Comparison of ENCODE assay signal across 8 cellular contexts in the genomic region with DNA sequence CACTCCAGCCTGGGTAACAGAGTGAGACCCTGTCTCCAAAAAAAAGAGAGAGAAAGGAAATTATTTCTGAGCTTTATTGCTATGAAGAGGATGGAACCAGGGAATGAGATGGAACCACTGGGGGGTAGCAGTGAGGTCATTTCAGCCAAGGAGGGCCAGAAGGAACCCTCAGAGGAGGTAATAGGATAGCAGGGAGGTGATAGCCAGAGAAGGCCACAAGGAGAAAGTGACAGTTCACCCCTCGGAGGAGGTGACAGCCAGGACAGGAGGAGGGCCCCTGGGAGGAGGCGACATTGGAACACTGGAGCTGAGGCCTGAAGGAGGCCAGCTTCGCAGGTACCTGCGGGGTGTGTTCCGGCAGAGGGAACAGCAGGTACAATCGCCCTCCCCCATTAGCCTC. TPM values are rescaled to one million over a fixed set of nuclear protein-coding genes. Genes with fewer than 3 reads are reported as not detected.
DNase-seq lines count a peak whose midpoint lies in the region; ATAC-seq and TF ChIP-seq lines count a peak whose summit lies in the region.

No MANE protein-coding gene starts in this region.

- no peak overlapping the region for H3K27ac ChIP-seq in AG04450 (ENCODE audit: low read depth, low read length)
- peak overlapping the region in 1 of 4 donors; percentile 79 for H3K27ac ChIP-seq in esophagus squamous epithelium
- peak overlapping the region; percentile 87 to 92 (median 88) for H3K27ac ChIP-seq in gastrocnemius medialis

- H3K4me1 ChIP-seq in esophagus squamous epithelium (peaks cover 0 to 42% (median 15%) of the 10 kb centered on the region in 3 donors), gastrocnemius medialis (peaks cover 0 to 5% of the 10 kb centered on the region in 2 donors)

- DNase-seq in AG04450 (ENCODE audit: low read depth, low spot score) (no peak), SK-MEL-5 (ENCODE audit: low read depth, low spot score) (peak; percentile 38), esophagus squamous epithelium (lab: John Stamatoyannopoulos, UW) (no peak), gastrocnemius medialis (peak in 1 of 2 donors; percentile 40), midbrain (lab: John Stamatoyannopoulos, UW) (no peak), GDM1 (lab: John Stamatoyannopoulos, UW) (no peak), amygdala (lab: John Stamatoyannopoulos, UW) (no peak)

- CTCF ChIA-PET in AG04450 (lab: Charles Lee): interaction anchor here (0.7 to 2.4 kb wide), 12 partner anchors 9 to 148 kb away, joined by 3 to 35 read pairs (median 4); partner anchors contain the start of gene JUND

- H3K27me3 ChIP-seq in AG04450 (ENCODE audit: control insufficient read depth, insufficient read depth, low read length) (peaks cover 2% of the 10 kb centered on the region), esophagus squamous epithelium (no peaks in the 10 kb centered on the region), gastrocnemius medialis (no peaks in the 10 kb centered on the region)

- H3K36me3 ChIP-seq in esophagus squamous epithelium: no peaks in the 10 kb centered on the region
- H3K36me3 ChIP-seq in gastrocnemius medialis: no peaks in the 10 kb centered on the region

- in situ Hi-C loops in SK-MEL-5 (cut with HindIII; ENCODE audit: low pct_unique_long_range_greater_than_20kb, low sequenced_read_pairs): no loop called here
- in situ Hi-C loops in gastrocnemius medialis (cut with MboI; ENCODE audit: low sequenced_read_pairs in 4 of 4): loop anchor here in 1 of 4 donors (10.0 kb wide), 1 partner anchor 65 kb away; no protein-coding TSS in a partner anchor

- peak; percentile 46 for TF ChIP-seq CTCF in AG04450 (IDR thresholded peaks at IDR 0.05; ENCODE audit: low read depth, low read length)
- 0 out of 2 replicates have a peak, but pooled peaks have one; percentile 16 for TF ChIP-seq CTCF in GM12874 (IDR thresholded peaks at IDR 0.05; ENCODE audit: insufficient read depth, low read depth, low read length)
- TF ChIP-seq CTCF in esophagus squamous epithelium (IDR thresholded peaks at IDR 0.05): no peak
- TF ChIP-seq CTCF in gastrocnemius medialis (IDR thresholded peaks at IDR 0.05 in 4 of 5, conservative IDR thresholded peaks at IDR 0.05 in 1 of 5): peak in 1 of 5 experiments; percentile 19

- H3K9me3 ChIP-seq in AG04450 (ENCODE audit: control insufficient read depth, insufficient read depth, low read length) (no peaks in the 10 kb centered on the region; the same call in 1 of the 2 replicates), esophagus squamous epithelium (no peaks in the 10 kb centered on the region), gastrocnemius medialis (no peaks in the 10 kb centered on the region)

- no peak for TF ChIP-seq POLR2A in esophagus squamous epithelium (IDR thresholded peaks at IDR 0.05)
- no peak for TF ChIP-seq POLR2A in gastrocnemius medialis (IDR thresholded peaks at IDR 0.05)

- POLR2A ChIA-PET in AG04450 (lab: Yijun Ruan, JAX): interaction anchor here (0.6 to 3.5 kb wide), 4 partner anchors 48 to 77 kb away, joined by 3 to 18 read pairs (median 9); partner anchors contain the start of gene JUND

- 44% methylated on average over 5 to 6 of the region's 6 CpGs for WGBS in esophagus squamous epithelium, 2 donors

- H3K4me3 ChIP-seq in AG04450 (ENCODE audit: low read depth, low read length) (no peak overlapping the region), esophagus squamous epithelium (peak overlapping the region in 3 of 4 donors; percentile 72 to 95 (median 83)), gastrocnemius medialis (peak overlapping the region in 3 of 4 donors; percentile 71 to 91 (median 82))

- peak in 1 of 2 donors; percentile 32 for ATAC-seq in gastrocnemius medialis

- intact Hi-C loops in esophagus squamous epithelium (cut with DNase I) (no loop called here), gastrocnemius medialis (cut with DNase I; ENCODE audit: low total_unique reads) (no loop called here)

RNA-seq across cellular contexts. Expression of gene PGPEP1, which starts 0.7 kb away (rescaled TPM):
- 22.0 and 29.1 TPM in 2 replicates for polyA plus RNA-seq in AG04450 (2011; rRNA removed)
- polyA minus RNA-seq in AG04450 (2011; rRNA and poly(A)+ RNA removed): 78.8 and 120 TPM in 2 replicates
- 8.1 and 10.5 TPM in 2 replicates for total RNA-seq in SK-MEL-5 (2014; rRNA removed; shearing (Covaris generic))
- 8.1 and 16.6 TPM in 2 replicates for polyA plus RNA-seq in SK-MEL-5 (2015; cell fraction: cytosol; rRNA removed)
- polyA plus RNA-seq in SK-MEL-5 (2015; cell fraction: nucleus; rRNA removed): 18.1 and 24.7 TPM in 2 replicates
- 10 to 100 TPM in 1 of 4 donors, 1 to 10 TPM in 2, under 1 TPM in 1; 0.83 to 10.1 (median 5.3) TPM for total RNA-seq in esophagus squamous epithelium
- total RNA-seq in gastrocnemius medialis: 10 to 100 TPM; 11.7 to 42.3 (median 23.6) TPM

RNA-seq across cellular contexts. Expression of gene LSM4, which starts 16.8 kb away (rescaled TPM):
- polyA plus RNA-seq in AG04450 (2011; rRNA removed): 58.6 and 69.3 TPM in 2 replicates
- 22.1 and 25.7 TPM in 2 replicates for polyA minus RNA-seq in AG04450 (2011; rRNA and poly(A)+ RNA removed)
- 221 and 250 TPM in 2 replicates for total RNA-seq in SK-MEL-5 (2014; rRNA removed; shearing (Covaris generic))
- 308 and 318 TPM in 2 replicates for polyA plus RNA-seq in SK-MEL-5 (2015; cell fraction: cytosol; rRNA removed)
- polyA plus RNA-seq in SK-MEL-5 (2015; cell fraction: nucleus; rRNA removed): 83.4 and 96.2 TPM in 2 replicates
- 100 to 1,000 TPM in 3 of 4 donors, 10 to 100 TPM in 1; 97.3 to 228 (median 137) TPM for total RNA-seq in esophagus squamous epithelium
- 100 to 1,000 TPM; 122 to 294 (median 193) TPM for total RNA-seq in gastrocnemius medialis

RNA-seq across cellular contexts. Expression of gene GDF15, which starts 46.3 kb away (rescaled TPM):
- polyA plus RNA-seq in AG04450 (2011; rRNA removed): 25.0 and 35.9 TPM in 2 replicates
- polyA minus RNA-seq in AG04450 (2011; rRNA and poly(A)+ RNA removed): 9.5 and 14.5 TPM in 2 replicates
- 873 and 1,003 TPM in 2 replicates for total RNA-seq in SK-MEL-5 (2014; rRNA removed; shearing (Covaris generic))
- 2,563 and 2,956 TPM in 2 replicates for polyA plus RNA-seq in SK-MEL-5 (2015; cell fraction: cytosol; rRNA removed)
- 251 and 324 TPM in 2 replicates for polyA plus RNA-seq in SK-MEL-5 (2015; cell fraction: nucleus; rRNA removed)
- 1 to 10 TPM in 1 of 4 donors, under 1 TPM in 1, not detected in 2; 0.76 to 2.3 TPM for total RNA-seq in esophagus squamous epithelium
- 1 to 10 TPM in 2 of 4 donors, not detected in 2; 1.4 to 2.7 TPM for total RNA-seq in gastrocnemius medialis

RNA-seq across cellular contexts. Expression of gene LRRC25, which starts 57.7 kb away (rescaled TPM):
- polyA plus RNA-seq in AG04450 (2011; rRNA removed): 0.12 and 0.32 TPM in 2 replicates
- polyA minus RNA-seq in AG04450 (2011; rRNA and poly(A)+ RNA removed): 0.17 and 0.60 TPM in 2 replicates
- total RNA-seq in SK-MEL-5 (2014; rRNA removed; shearing (Covaris generic)): not detected in 2 replicates
- polyA plus RNA-seq in SK-MEL-5 (2015; cell fraction: cytosol; rRNA removed): 0.04 TPM in 1 of 2 replicates, not detected in the other
- polyA plus RNA-seq in SK-MEL-5 (2015; cell fraction: nucleus; rRNA removed): not detected in 2 replicates
- 10 to 100 TPM in 1 of 4 donors, 1 to 10 TPM in 1, under 1 TPM in 2; 0.53 to 10.3 (median 1.9) TPM for total RNA-seq in esophagus squamous epithelium
- 1 to 10 TPM in 3 of 4 donors, under 1 TPM in 1; 0.34 to 4.2 (median 2.3) TPM for total RNA-seq in gastrocnemius medialis

RNA-seq across cellular contexts. Expression of gene JUND, which starts 58.3 kb away (rescaled TPM):
- polyA plus RNA-seq in AG04450 (2011; rRNA removed): 48.6 and 67.8 TPM in 2 replicates
- polyA minus RNA-seq in AG04450 (2011; rRNA and poly(A)+ RNA removed): 30.6 and 31.7 TPM in 2 replicates
- 21.7 and 29.2 TPM in 2 replicates for total RNA-seq in SK-MEL-5 (2014; rRNA removed; shearing (Covaris generic))
- polyA plus RNA-seq in SK-MEL-5 (2015; cell fraction: cytosol; rRNA removed): 87.2 and 101 TPM in 2 replicates
- 15.6 and 20.1 TPM in 2 replicates for polyA plus RNA-seq in SK-MEL-5 (2015; cell fraction: nucleus; rRNA removed)
- total RNA-seq in esophagus squamous epithelium: 100 to 1,000 TPM in 3 of 4 donors, 10 to 100 TPM in 1; 71.7 to 192 (median 166) TPM
- total RNA-seq in gastrocnemius medialis: 100 to 1,000 TPM in 3 of 4 donors, 10 to 100 TPM in 1; 67.2 to 258 (median 221) TPM

Comparison
In these comparisons a context has a peak if more than half of its experiments do, and no peak if none do; other contexts are left out.
1. CTCF ChIP-seq: peak in AG04450 (single experiment) and GM12874 (single experiment); none in esophagus squamous epithelium (0 of 6).
2. RNA of gene GDF15, which starts 46.3 kb away (total RNA-seq): 873 to 1,003 TPM in SK-MEL-5; 1.4 to 2.7 TPM in gastrocnemius medialis and 0.76 to 2.3 TPM in esophagus squamous epithelium; every median in the first group is over 100 times any median in the second.